In the genomic region with DNA sequence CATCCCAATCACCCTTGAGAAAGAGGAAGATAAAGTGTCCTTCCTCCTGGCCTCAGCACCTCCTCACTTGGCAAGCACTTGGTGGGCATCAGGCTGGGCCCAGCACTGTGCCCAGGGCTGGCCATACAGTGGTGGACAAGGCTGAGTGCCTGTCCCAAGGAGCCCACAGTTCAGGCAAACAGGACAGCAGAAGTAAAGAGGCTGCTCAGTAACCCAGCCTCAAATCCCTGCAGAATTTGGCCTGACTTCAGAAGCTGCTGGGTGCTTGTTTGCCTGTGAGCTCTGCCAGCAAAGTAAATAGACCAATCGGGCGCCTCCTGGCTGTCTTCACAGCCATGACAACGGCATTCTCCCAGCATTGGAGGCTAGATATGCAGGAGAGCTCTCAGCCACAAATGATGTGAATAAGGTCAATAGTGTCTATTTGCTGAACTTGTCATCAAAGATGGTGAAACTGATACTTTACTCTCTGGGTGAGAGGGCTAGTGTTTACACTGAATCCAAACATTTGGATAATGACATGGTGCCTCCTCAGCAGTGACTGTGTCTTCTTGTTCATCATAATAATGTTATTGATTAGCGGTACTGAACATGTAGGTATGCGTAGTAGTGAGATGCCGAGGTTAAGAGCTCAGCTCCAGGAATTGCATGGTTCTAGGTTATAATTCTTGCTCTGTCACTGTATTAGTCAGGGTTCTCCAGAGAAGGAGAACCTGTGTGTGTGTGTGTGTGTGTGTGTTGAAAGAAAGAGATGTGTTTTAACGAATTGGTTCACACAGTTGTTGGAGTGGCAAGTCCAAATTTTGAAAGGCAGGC, we compare ENCODE assay signal across 9 cellular contexts. TPM values are rescaled to one million over a fixed set of nuclear protein-coding genes. Genes with fewer than 3 reads are reported as not detected.
DNase-seq lines count a peak whose midpoint lies in the region; ATAC-seq and TF ChIP-seq lines count a peak whose summit lies in the region.
"Had no signal": no experiment of that assay in that cellular context is flagged by ENCODE, and none has a peak within 500 bp of the region (broad histone marks: within the 10 kb centered on the region; RNA-seq: fewer than 3 reads in every experiment).

No MANE protein-coding gene starts in this region.

- no peak overlapping the region for H2AFZ ChIP-seq in mammary epithelial cell (ENCODE audit: low read depth, low read length)

- H3K4me2 ChIP-seq in mammary epithelial cell (ENCODE audit: insufficient read depth, low read depth, low read length), result no peak overlapping the region

- 58% methylated on average over 7 of the region's 7 CpGs for WGBS in mammary epithelial cell (ENCODE audit: low coverage, missing lambda C conversion rate)
- WGBS in stomach, 5 donors, result 32 to 52% (median 41%) methylated on average over 6 to 7 of the region's 7 CpGs

- H3K4me3 ChIP-seq in Panc1 (ENCODE audit: low read depth in 2 of 2, low read length in 2 of 2), result no peak overlapping the region
- no peak overlapping the region for H3K4me3 ChIP-seq in mammary epithelial cell (replicated peaks in 1 of 3; ENCODE audit: insufficient read depth in 1 of 3, low read depth in 2 of 3, low read length in 3 of 3)
- no peak overlapping the region for H3K4me3 ChIP-seq in stomach
- H3K4me3 ChIP-seq: SK-N-MC had no signal

- intact Hi-C loops in Panc1 (cut with micrococcal nuclease; ENCODE audit: unreplicated experiment) (loop anchor here (2.0 kb wide), 1 partner anchor 72 kb away; a partner anchor contains a TSS), mammary epithelial cell (cut with micrococcal nuclease) (loop anchor here (1.0 kb wide), 4 partner anchors 24 to 118 kb away; a partner anchor contains a TSS), stomach (cut with DNase I; ENCODE audit: low total_unique reads) (no loop called here)

- TF ChIP-seq EP300 in stomach (IDR thresholded peaks at IDR 0.05), result no peak

- H3K79me2 ChIP-seq in mammary epithelial cell (ENCODE audit: insufficient read depth, low read length), result no peaks in the 10 kb centered on the region

- TF ChIP-seq CTCF in Panc1 (IDR thresholded peaks at IDR 0.05), result peak; percentile 77
- TF ChIP-seq CTCF in mammary epithelial cell (conservative IDR thresholded peaks at IDR 0.05 in 1 of 2, IDR thresholded peaks at IDR 0.05 in 1 of 2; ENCODE audit: extremely low read depth in 1 of 2, insufficient read depth in 1 of 2, low read depth in 1 of 2, low read length in 2 of 2), result peak; percentile 70 to 74
- TF ChIP-seq CTCF in stomach (IDR thresholded peaks at IDR 0.05), result peak in 5 of 7 experiments; percentile 48 to 88 (median 65)

- H3K27me3 ChIP-seq in Panc1 (ENCODE audit: control insufficient read depth, insufficient read depth, low read length) (no peaks in the 10 kb centered on the region), mammary epithelial cell (ENCODE audit: insufficient read depth, low read length) (no peaks in the 10 kb centered on the region), stomach (no peaks in the 10 kb centered on the region)

- in situ Hi-C loops in Panc1 (cut with HindIII; ENCODE audit: low pct_unique_long_range_greater_than_20kb, low sequenced_read_pairs), result no loop called here
- in situ Hi-C loops in mammary epithelial cell (cut with MboI; ENCODE audit: low sequenced_read_pairs in 2 of 2), result no loop called here

- H3K9me3 ChIP-seq in Panc1 (ENCODE audit: control insufficient read depth, insufficient read depth, low read depth, low read length), result no peaks in the 10 kb centered on the region
- H3K9me3 ChIP-seq in mammary epithelial cell (replicated peaks; ENCODE audit: insufficient read depth, low read length), result no peaks in the 10 kb centered on the region
- no peaks in the 10 kb centered on the region for H3K9me3 ChIP-seq in stomach

- dilution Hi-C loops in mammary epithelial cell (cut with HindIII; ENCODE audit: low sequenced_read_pairs), result no loop called here

- BruUV-seq in Panc1 (replicated peaks; lab: Mats Ljungman, UMichigan) (no TSS peak), mammary epithelial cell (replicated peaks; lab: Mats Ljungman, UMichigan) (no TSS peak)

- POLR2A ChIA-PET in Panc1 (lab: Charles Lee), result interaction anchor here (0.6 kb wide), 1 partner anchor 70 kb away, joined by 3 read pairs; no protein-coding TSS in a partner anchor

- H3K27ac ChIP-seq in Panc1 (ENCODE audit: low read length), result no peak overlapping the region
- H3K27ac ChIP-seq in mammary epithelial cell (ENCODE audit: insufficient read depth, low read depth, low read length), result no peak overlapping the region
- H3K27ac ChIP-seq in stomach, result peak overlapping the region in 3 of 5 donors; percentile 4 to 44 (median 30)
- H3K27ac ChIP-seq: SK-N-MC had no signal

- ATAC-seq in Panc1 (peak; percentile 89), GM18502 (IDR thresholded peaks at IDR 0.05; ENCODE audit: poor library complexity, unreplicated experiment) (no peak)

- H3K36me3 ChIP-seq in Panc1 (ENCODE audit: control insufficient read depth, insufficient read depth, low read length) (no peaks in the 10 kb centered on the region), mammary epithelial cell (ENCODE audit: insufficient read depth, low read length) (peaks cover 2% of the 10 kb centered on the region), stomach (peaks cover 31 to 87% (median 80%) of the 10 kb centered on the region in 4 donors)

- no peak for TF ChIP-seq POLR2A in stomach (IDR thresholded peaks at IDR 0.05)

- no peak overlapping the region for H3K9ac ChIP-seq in mammary epithelial cell (ENCODE audit: insufficient read depth, low read length)

- peaks cover 13% of the 10 kb centered on the region; the same call in 1 of the 2 replicates for H3K4me1 ChIP-seq in Panc1 (ENCODE audit: control insufficient read depth, insufficient read depth, low read length)
- H3K4me1 ChIP-seq in mammary epithelial cell (ENCODE audit: insufficient read depth, low read length), result peaks cover 7% of the 10 kb centered on the region
- peaks cover 13 to 48% (median 23%) of the 10 kb centered on the region in 4 donors for H3K4me1 ChIP-seq in stomach

- H4K20me1 ChIP-seq in mammary epithelial cell (ENCODE audit: insufficient read depth, low read length), result no peaks in the 10 kb centered on the region

- DNase-seq in D341Med (ENCODE audit: low spot score), result peak; percentile 76
- peak; percentile 49 to 59 for DNase-seq in Kasumi-1 (lab: John Stamatoyannopoulos, UW)
- no peak for DNase-seq in Panc1 (ENCODE audit: low read depth, low spot score)
- DNase-seq in mammary epithelial cell, result peak; percentile 63
- peak; percentile 87 for DNase-seq in islet precursor cell
- peak; percentile 86 for DNase-seq in stomach
- DNase-seq in cortex of kidney (lab: John Stamatoyannopoulos, UW), result no peak

- CTCF ChIA-PET in Panc1 (lab: Charles Lee), result interaction anchor here (0.6 to 2.0 kb wide), 4 partner anchors 11 to 73 kb away, joined by 3 to 17 read pairs (median 5); a partner anchor contains a TSS
- CTCF ChIA-PET in mammary epithelial cell (lab: Charles Lee; ENCODE audit: low non-redundant PET), result interaction anchor here (1.1 to 1.4 kb wide), 3 partner anchors 23 to 71 kb away, joined by 4 to 12 read pairs (median 6); no protein-coding TSS in a partner anchor

RNA-seq across cellular contexts. Expression of a gene that starts 36.9 kb away (rescaled TPM):
- total RNA-seq in Panc1 (2021; ENCODE audit: unreplicated experiment) (4.3 TPM), mammary epithelial cell (10 to 100 TPM in 1 of 2 donors, 1 to 10 TPM in 1; 3.7 to 12.8 TPM), stomach (1 to 10 TPM; 1.3 to 8.3 (median 3.5) TPM)
- 2.8 TPM for polyA plus RNA-seq in Panc1 (2012; ENCODE audit: insufficient read length)
- polyA plus RNA-seq in mammary epithelial cell (8.8 TPM), stomach (1 to 10 TPM; 3.1 to 4.9 (median 3.2) TPM)
- polyA minus RNA-seq in mammary epithelial cell, result 8.8 TPM

RNA-seq across cellular contexts. Expression of a gene that starts 52.9 kb away (rescaled TPM):
- total RNA-seq in Panc1 (2021; ENCODE audit: unreplicated experiment) (732 TPM), mammary epithelial cell (1,000 to 10,000 TPM in 1 of 2 donors, 100 to 1,000 TPM in 1; 961 to 1,334 TPM), stomach (1,000 to 10,000 TPM in 3 of 5 donors, 100 to 1,000 TPM in 2; 584 to 2,035 (median 1,370) TPM)
- 904 TPM for polyA plus RNA-seq in Panc1 (2012; ENCODE audit: insufficient read length)
- polyA plus RNA-seq in mammary epithelial cell (2,297 TPM), stomach (1,000 to 10,000 TPM; 1,897 to 2,710 (median 2,028) TPM)
- 1,208 TPM for polyA minus RNA-seq in mammary epithelial cell

Comparison
In these comparisons a context has a peak if more than half of its experiments do, and no peak if none do; other contexts are left out.
1. DNase-seq: peak in D341Med (single experiment), Kasumi-1 (2 of 2), mammary epithelial cell (single experiment), islet precursor cell (single experiment) and stomach (single experiment); none in Panc1 (single experiment) and cortex of kidney (single experiment).
2. H3K27ac ChIP-seq: peak in stomach (3 of 5); none in Panc1 (single experiment) and mammary epithelial cell (single experiment).
3. Peak in every context shown above with its lines, with median percentiles within 50 percentile points of each other: CTCF ChIP-seq.